10 cellular contexts compared by ENCODE assay signal in genomic region chr2:106511476-106511888, GRCh38. TPM values are rescaled to one million over a fixed set of nuclear protein-coding genes. Genes with fewer than 3 reads are reported as not detected.
DNase-seq lines count a peak whose midpoint lies in the region; ATAC-seq and TF ChIP-seq lines count a peak whose summit lies in the region.
"Not testable (repeated sequence)": the region's sequence is repeated elsewhere in the genome, so short reads cannot be mapped to it uniquely, and the experiment has no call there.
"Had no signal": no experiment of that assay in that cellular context is flagged by ENCODE, and none has a peak within 500 bp of the region (broad histone marks: within the 10 kb centered on the region; RNA-seq: fewer than 3 reads in every experiment).

No MANE protein-coding gene starts in this region.

- TF ChIP-seq CTCF in AG04450 (IDR thresholded peaks at IDR 0.05; ENCODE audit: low read depth, low read length); colonic mucosa (IDR thresholded peaks at IDR 0.05): not testable (repeated sequence)

- H3K4me3 Mint-ChIP-seq in activated T-cell treated with anti-CD3 and anti-CD28 coated beads, Interleukin-2, amount 50 U/mL, for 72 hours = peak overlapping the region; percentile 33 to 52

- peaks cover 26% of the 10 kb centered on the region for H3K4me1 Mint-ChIP-seq in activated T-cell treated with anti-CD3 and anti-CD28 coated beads, Interleukin-2, amount 50 U/mL, for 72 hours (ENCODE audit: low read depth)

- not testable (repeated sequence) for H3K9me3 Mint-ChIP-seq in activated T-cell treated with anti-CD3 and anti-CD28 coated beads, Interleukin-2, amount 50 U/mL, for 72 hours

- WGBS in right cardiac atrium = 38% methylated on average over 10 of the region's 14 CpGs

- not testable (repeated sequence) for H3K9me3 ChIP-seq in AG04450 (ENCODE audit: control insufficient read depth, insufficient read depth, low read length); colonic mucosa; right cardiac atrium (ENCODE audit: control insufficient read depth, low read length)

- not testable (repeated sequence) for H3K36me3 ChIP-seq in colonic mucosa

- not testable (repeated sequence) for H3K4me3 ChIP-seq in AG04450 (ENCODE audit: low read depth, low read length); colonic mucosa; right cardiac atrium (ENCODE audit: low read length)

- not testable (repeated sequence) for H3K36me3 Mint-ChIP-seq in activated T-cell treated with anti-CD3 and anti-CD28 coated beads, Interleukin-2, amount 50 U/mL, for 72 hours (ENCODE audit: insufficient read depth in 2 of 2)

- peak; percentile 88 for ATAC-seq in SK-N-SH treated with all-trans-retinoic acid at 6 μM for 48 hours
- ATAC-seq in activated T-cell treated with anti-CD3 and anti-CD28 coated beads, Interleukin-2, amount 50 U/mL, for 72 hours (replicated peaks in 1 of 2) = peak; percentile 78
- ATAC-seq in right cardiac atrium = peak; percentile 88 to 91

- POLR2A ChIA-PET in AG04450 (lab: Yijun Ruan, JAX) = not testable (repeated sequence)

- intact Hi-C loops in colonic mucosa (cut with DNase I); right cardiac atrium (cut with DNase I); posterior cingulate gyrus (cut with DNase I): not testable (repeated sequence)

- not testable (repeated sequence) for H3K27ac Mint-ChIP-seq in activated T-cell treated with anti-CD3 and anti-CD28 coated beads, Interleukin-2, amount 50 U/mL, for 72 hours

- H3K9ac ChIP-seq in colonic mucosa (ENCODE audit: low read depth in 2 of 2, low read length in 2 of 2) = not testable (repeated sequence)

- peak; percentile 1 for DNase-seq in AG04450 (ENCODE audit: low read depth, low spot score)
- DNase-seq in HT-29 (ENCODE audit: low spot score) = peak; percentile 25
- DNase-seq in activated T-cell treated with anti-CD3 and anti-CD28 coated beads, Interleukin-2, amount 50 U/mL, for 72 hours = peak; percentile 11 to 27
- DNase-seq in colonic mucosa = peak; percentile 37
- peak; percentile 61 to 77 (median 72) for DNase-seq in right cardiac atrium
- DNase-seq in posterior cingulate gyrus = peak in 7 of 10 donors; percentile 20 to 92 (median 53)
- peak; percentile 22 to 40 for DNase-seq in stimulated activated CD8-positive, alpha-beta memory T cell treated with anti-CD3 and anti-CD28 coated beads, Interleukin-15, amount 100 ng/mL, for 48 hours (ENCODE audit: low read depth in 2 of 2)

- H3K4me1 ChIP-seq in colonic mucosa; right cardiac atrium (ENCODE audit: control insufficient read depth, insufficient read depth, low read length): not testable (repeated sequence)

- not testable (repeated sequence) for H3K27me3 Mint-ChIP-seq in activated T-cell treated with anti-CD3 and anti-CD28 coated beads, Interleukin-2, amount 50 U/mL, for 72 hours (ENCODE audit: low read depth)

- not testable (repeated sequence) for H3K27ac ChIP-seq in AG04450 (ENCODE audit: low read depth, low read length); colonic mucosa; right cardiac atrium (ENCODE audit: low read length)

- CTCF ChIA-PET in AG04450 (lab: Charles Lee) = not testable (repeated sequence)

- H3K27me3 ChIP-seq in AG04450 (ENCODE audit: control insufficient read depth, insufficient read depth, low read length); colonic mucosa; right cardiac atrium (ENCODE audit: control insufficient read depth, insufficient read depth): not testable (repeated sequence)

RNA-seq across cellular contexts. Expression of gene CD8B2, which starts 24.3 kb away (rescaled TPM):
- polyA plus RNA-seq in AG04450 (2011; rRNA removed) (not detected in 2 replicates), right cardiac atrium (not detected)
- not detected in 2 replicates for polyA minus RNA-seq in AG04450 (2011; rRNA and poly(A)+ RNA removed)
- total RNA-seq in HT-29 (2014; rRNA removed; shearing (Covaris generic)) = not detected in 2 replicates
- total RNA-seq in activated T-cell treated with anti-CD3 and anti-CD28 coated beads, Interleukin-2, amount 50 U/mL, for 72 hours = 1 to 10 TPM in 1 of 2 donors, under 1 TPM in 1; 0.62 to 1.1 TPM
- total RNA-seq in colonic mucosa (under 1 TPM in 1 of 2 donors, not detected in 1; 0.22 TPM), right cardiac atrium (not detected)
- total RNA-seq: cerebellum, OCI-LY7 had no signal

RNA-seq across cellular contexts. Expression of gene RGPD3, which starts 43.3 kb away (rescaled TPM):
- 0.07 and 0.15 TPM in 2 replicates for polyA plus RNA-seq in AG04450 (2011; rRNA removed)
- 0.09 and 0.22 TPM in 2 replicates for polyA minus RNA-seq in AG04450 (2011; rRNA and poly(A)+ RNA removed)
- 0.03 TPM in 1 of 2 replicates, not detected in the other for total RNA-seq in HT-29 (2014; rRNA removed; shearing (Covaris generic))
- under 1 TPM; 0.24 to 0.25 TPM for total RNA-seq in activated T-cell treated with anti-CD3 and anti-CD28 coated beads, Interleukin-2, amount 50 U/mL, for 72 hours
- under 1 TPM; 0.05 to 0.11 TPM for total RNA-seq in colonic mucosa
- total RNA-seq in right cardiac atrium = under 1 TPM in 2 of 4 donors, not detected in 2; 0.09 to 0.25 TPM
- 0.11 TPM for polyA plus RNA-seq in right cardiac atrium
- total RNA-seq: OCI-LY7 had no signal

Comparison
In these comparisons a context has a peak if more than half of its experiments do, and no peak if none do; other contexts are left out.
1. DNase-seq: peak in every context shown above with its lines; median percentile 72 in right cardiac atrium; 53 in posterior cingulate gyrus; 37 in colonic mucosa; 31 in stimulated activated CD8-positive, alpha-beta memory T cell treated with anti-CD3 and anti-CD28 coated beads, Interleukin-15, amount 100 ng/mL, for 48 hours; 25 in HT-29; 19 in activated T-cell treated with anti-CD3 and anti-CD28 coated beads, Interleukin-2, amount 50 U/mL, for 72 hours; 1 in AG04450.